10 cellular contexts compared by ENCODE assay signal in the genomic region with DNA sequence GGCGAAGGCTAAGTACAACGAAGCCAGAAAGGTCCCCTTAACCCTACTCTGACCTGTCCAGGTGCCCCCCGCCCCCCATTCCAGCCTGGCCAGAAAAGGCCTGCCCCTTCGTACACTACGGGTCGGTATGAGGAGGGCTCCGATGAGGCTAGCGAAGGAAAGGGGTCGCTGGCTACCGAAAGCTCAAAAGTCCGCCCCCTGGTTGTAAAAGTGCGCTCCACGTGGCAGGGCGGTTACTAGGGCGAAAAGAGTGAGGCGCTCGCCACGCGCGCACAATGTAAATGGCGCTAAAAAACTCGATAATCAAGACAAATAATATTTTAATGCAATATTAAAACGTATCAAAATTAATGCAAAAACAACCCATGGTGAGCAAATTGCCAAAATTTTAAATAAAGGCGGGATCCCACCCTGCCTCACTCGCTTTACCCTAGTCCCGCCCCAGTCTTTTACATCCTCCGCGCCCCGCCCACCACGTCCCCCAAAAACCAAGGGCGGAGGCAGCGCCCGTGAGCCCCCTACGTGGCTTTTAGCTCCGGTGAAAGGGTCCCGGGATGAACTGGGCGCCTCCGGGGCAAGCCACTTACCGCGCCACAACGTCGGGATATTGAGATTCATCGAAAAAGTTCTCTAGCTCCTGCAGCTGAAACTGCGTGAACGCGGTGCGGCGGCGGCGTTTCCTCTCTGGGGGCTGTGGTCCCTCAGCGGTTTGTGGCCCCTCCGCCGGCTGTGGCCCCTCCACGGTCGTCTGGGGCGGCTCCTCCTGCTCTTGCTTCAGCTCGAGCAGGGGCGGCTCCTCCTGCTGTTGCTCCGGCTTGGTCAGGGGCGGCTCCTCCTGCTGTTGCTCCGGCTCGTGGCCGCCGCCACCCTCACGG. TPM values are rescaled to one million over a fixed set of nuclear protein-coding genes. Genes with fewer than 3 reads are reported as not detected.
DNase-seq lines count a peak whose midpoint lies in the region; ATAC-seq and TF ChIP-seq lines count a peak whose summit lies in the region.
"Had no signal": no experiment of that assay in that cellular context is flagged by ENCODE, and none has a peak within 500 bp of the region (broad histone marks: within the 10 kb centered on the region; RNA-seq: fewer than 3 reads in every experiment).

No MANE protein-coding gene starts in this region.

- peaks cover 90% of the 10 kb centered on the region for H3K27me3 ChIP-seq in ectodermal cell (ENCODE audit: control insufficient read depth, insufficient read depth, low read length, poor library complexity, severe bottlenecking)

- CTCF ChIA-PET in Calu3 (lab: Charles Lee) = no interaction called here

- ATAC-seq in GM18867 (IDR thresholded peaks at IDR 0.05; ENCODE audit: unreplicated experiment) (no peak), GM21423 (IDR thresholded peaks at IDR 0.05; ENCODE audit: unreplicated experiment) (no peak)
- ATAC-seq: PC-3 had no signal

- H3K4me3 Mint-ChIP-seq in Calu3 (ENCODE audit: low read depth, unreplicated experiment) = peak overlapping the region; percentile 82
- H3K4me3 Mint-ChIP-seq in neural crest cell = no peak overlapping the region

- H3K9me3 Mint-ChIP-seq in Calu3 (ENCODE audit: low read depth, unreplicated experiment) (no peaks in the 10 kb centered on the region), neural crest cell (no peaks in the 10 kb centered on the region)
- H3K9me3 Mint-ChIP-seq: activated naive CD4-positive, alpha-beta T cell treated with anti-CD3 and anti-CD28 coated beads, Interleukin-2, amount 50 U/mL, for 72 hours had no signal

- H3K4me1 ChIP-seq in ectodermal cell (ENCODE audit: control insufficient read depth, insufficient read depth, low read length) = peaks cover 4% of the 10 kb centered on the region

- no peaks in the 10 kb centered on the region for H3K36me3 ChIP-seq in ectodermal cell (ENCODE audit: control insufficient read depth, insufficient read depth, low read length)

- H3K27ac ChIP-seq in ectodermal cell (ENCODE audit: insufficient read depth, low read depth, low read length, poor library complexity, severe bottlenecking) = no peak overlapping the region

- H3K4me1 Mint-ChIP-seq in Calu3 (ENCODE audit: low read depth, unreplicated experiment) (peaks cover 17% of the 10 kb centered on the region), neural crest cell (peaks cover 7% of the 10 kb centered on the region)

- no peak overlapping the region for H3K27ac Mint-ChIP-seq in Calu3 (ENCODE audit: unreplicated experiment)
- H3K27ac Mint-ChIP-seq in neural crest cell (ENCODE audit: unreplicated experiment) = no peak overlapping the region
- H3K27ac Mint-ChIP-seq: activated naive CD4-positive, alpha-beta T cell treated with anti-CD3 and anti-CD28 coated beads, Interleukin-2, amount 50 U/mL, for 72 hours had no signal

- H3K36me3 Mint-ChIP-seq in Calu3 (ENCODE audit: insufficient read depth, unreplicated experiment) (peaks cover 9% of the 10 kb centered on the region), neural crest cell (ENCODE audit: low read depth) (no peaks in the 10 kb centered on the region)

- no peaks in the 10 kb centered on the region for H3K9me3 ChIP-seq in ectodermal cell (ENCODE audit: control insufficient read depth, low read length)

- TF ChIP-seq CTCF in Calu3 (IDR thresholded peaks at IDR 0.05; ENCODE audit: unreplicated experiment) (no peak), neural crest cell (conservative IDR thresholded peaks at IDR 0.05) (peak; percentile 40)

- DNase-seq in Calu3 (no peak), NCI-H524 (lab: John Stamatoyannopoulos, UW) (peak; percentile 24 to 67), neural crest cell (ENCODE audit: low read depth, low spot score) (peak; percentile 3), NCI-H2081 treated with DMSO at 0.1 percent for 48 hours (lab: John Stamatoyannopoulos, UW) (no peak), RPMI8226 (no peak)
- DNase-seq: PC-3 had no signal

- 1% methylated on average over 57 to 61 of the region's 65 CpGs for WGBS in ectodermal cell, 2 experiments

- intact Hi-C loops in Calu3 (cut with micrococcal nuclease; ENCODE audit: unreplicated experiment) = loop anchor here (5.0 kb wide), 1 partner anchor 57 kb away; no protein-coding TSS in a partner anchor

- H3K27me3 Mint-ChIP-seq in Calu3 (ENCODE audit: unreplicated experiment) (peaks cover 15% of the 10 kb centered on the region), neural crest cell (ENCODE audit: low read depth) (peaks cover 95% of the 10 kb centered on the region)

- BruUV-seq in Calu3 (replicated peaks; lab: Mats Ljungman, UMichigan) = no TSS peak

- peak overlapping the region; percentile 6 for H3K4me3 ChIP-seq in ectodermal cell (ENCODE audit: insufficient read depth, low read depth, low read length)

RNA-seq across cellular contexts. Expression of a gene that starts 0.9 kb away (rescaled TPM):
- total RNA-seq in Calu3 (2022) = not detected in 2 replicates
- not detected for polyA plus RNA-seq in ectodermal cell (2013, experiment 1 of 4)
- not detected for polyA plus RNA-seq in ectodermal cell (2013, experiment 2 of 4)
- not detected for polyA plus RNA-seq in ectodermal cell (2013, experiment 3 of 4)
- polyA plus RNA-seq in ectodermal cell (2013, experiment 4 of 4) = not detected
- total RNA-seq in neural crest cell = not detected in 2 replicates
- total RNA-seq: activated naive CD4-positive, alpha-beta T cell treated with anti-CD3 and anti-CD28 coated beads, Interleukin-2, amount 50 U/mL, for 72 hours; PC-3 had no signal

Comparison
In these comparisons a context has a peak if more than half of its experiments do, and no peak if none do; other contexts are left out.
1. DNase-seq: peak in NCI-H524 (2 of 2) and neural crest cell (single experiment); none in Calu3 (single experiment), NCI-H2081 treated with DMSO at 0.1 percent for 48 hours (single experiment) and RPMI8226 (single experiment).